In genomic region chr19:18648971-18649310, GRCh38 we compare ENCODE assay signal across 10 cellular contexts. TPM values are rescaled to one million over a fixed set of nuclear protein-coding genes. Genes with fewer than 3 reads are reported as not detected.
A peak's percentile ranks its signal among the peaks of the same experiment; 100 is the strongest.
DNase-seq lines count a peak whose midpoint lies in the region; ATAC-seq and TF ChIP-seq lines count a peak whose summit lies in the region.
"Had no signal": no experiment of that assay in that cellular context is flagged by ENCODE, and none has a peak within 500 bp of the region (broad histone marks: within the 10 kb centered on the region; RNA-seq: fewer than 3 reads in every experiment).

No MANE protein-coding gene starts in this region.

- POLR2A ChIA-PET in IMR-90 (lab: Charles Lee; ENCODE audit: unreplicated experiment): interaction anchor here (1.4 kb wide), 1 partner anchor 91 kb away, joined by 16 read pairs; the partner anchor contains the start of gene KXD1

- peak overlapping the region; percentile 15; the same call in 1 of the 2 replicates for H4K5ac ChIP-seq in IMR-90 (ENCODE audit: low read depth, low read length)

- H4K20me1 ChIP-seq in IMR-90 (ENCODE audit: insufficient read depth, low read length): peaks cover 34% of the 10 kb centered on the region

- CTCF ChIA-PET in IMR-90 (lab: Yijun Ruan, JAX): no interaction called here

- H2BK5ac ChIP-seq in IMR-90 (ENCODE audit: low read depth, low read length, poor library complexity, severe bottlenecking) (peak overlapping the region; percentile 58), mesenchymal stem cell (ENCODE audit: low read depth, low read length, poor library complexity, severe bottlenecking) (no peak overlapping the region)

- H3K14ac ChIP-seq in IMR-90 (replicated peaks; ENCODE audit: low read depth, low read length) (peak overlapping the region; percentile 31; the same call in 1 of the 2 replicates), mesenchymal stem cell (ENCODE audit: low read length in 2 of 2) (peak overlapping the region in 1 of 2 experiments; percentile 50)

- peak overlapping the region; percentile 55 for H3K4ac ChIP-seq in IMR-90 (ENCODE audit: low read depth, low read length)
- peak overlapping the region; percentile 42 to 93 for H3K4ac ChIP-seq in mesenchymal stem cell (ENCODE audit: low read depth in 1 of 2, low read length in 2 of 2)

- in situ Hi-C loops in IMR-90 (cut with MboI; ENCODE audit: low sequenced_read_pairs): no loop called here

- no peak for TF ChIP-seq CTCF in IMR-90 (conservative IDR thresholded peaks at IDR 0.05; ENCODE audit: low read depth, low read length)
- no peak for TF ChIP-seq CTCF in dorsolateral prefrontal cortex (IDR thresholded peaks at IDR 0.05 in 54 of 56, conservative IDR thresholded peaks at IDR 0.05 in 2 of 56; ENCODE audit: low read depth in 1 of 56, partially characterized antibody in 56 of 56)
- no peak for TF ChIP-seq CTCF in stomach (IDR thresholded peaks at IDR 0.05)

- H3K4me2 ChIP-seq in IMR-90 (ENCODE audit: low read depth, low read length) (peak overlapping the region; percentile 71), mesenchymal stem cell (ENCODE audit: low read length, poor library complexity, severe bottlenecking) (no peak overlapping the region)

- no peak for ATAC-seq in IMR-90 (ENCODE audit: low read depth)
- no peak for ATAC-seq in GM19455 (IDR thresholded peaks at IDR 0.05; ENCODE audit: unreplicated experiment)

- H4K8ac ChIP-seq in IMR-90 (ENCODE audit: low read depth in 2 of 2, low read length in 2 of 2) (peak overlapping the region; percentile 20 to 59), mesenchymal stem cell (ENCODE audit: low read length) (peak overlapping the region; percentile 78)

- dilution Hi-C loops in IMR-90 (cut with HindIII; ENCODE audit: low sequenced_read_pairs, unreplicated experiment): no loop called here

- peak overlapping the region; percentile 71 for H3K27ac ChIP-seq in IMR-90 (ENCODE audit: insufficient read depth, low read length)
- peak overlapping the region in 54 of 59 donors; percentile 2 to 90 (median 71) for H3K27ac ChIP-seq in dorsolateral prefrontal cortex
- peak overlapping the region; percentile 77 for H3K27ac ChIP-seq in mesenchymal stem cell (ENCODE audit: low read length, poor library complexity, severe bottlenecking)
- H3K27ac ChIP-seq in stomach: peak overlapping the region; percentile 19 to 89 (median 79)

- H3K4me1 ChIP-seq in IMR-90 (ENCODE audit: control insufficient read depth, insufficient read depth, low read length): peaks cover 37% of the 10 kb centered on the region
- H3K4me1 ChIP-seq in mesenchymal stem cell (ENCODE audit: control insufficient read depth, insufficient read depth, low read depth, low read length): peaks cover 48% of the 10 kb centered on the region
- H3K4me1 ChIP-seq in stomach: peaks cover 34 to 72% (median 50%) of the 10 kb centered on the region in 4 donors

- H2BK20ac ChIP-seq in IMR-90 (ENCODE audit: low read depth, low read length): peak overlapping the region; percentile 11; the same call in 1 of the 2 replicates

- 59% methylated on average over 11 of the region's 13 CpGs; no CpG with 5 or more reads in 1 of the 2 experiments for WGBS in IMR-90 (ENCODE audit: extremely low coverage in 2 of 2, insufficient read length in 1 of 2), 2 experiments
- 47% methylated on average over 13 of the region's 13 CpGs for WGBS in mesenchymal stem cell
- 61 to 76% (median 74%) methylated on average over 10 to 13 of the region's 13 CpGs for WGBS in stomach, 5 donors

- H3K23ac ChIP-seq in IMR-90 (ENCODE audit: low read depth, low read length) (peak overlapping the region; percentile 55), mesenchymal stem cell (ENCODE audit: low read length in 2 of 2) (peak overlapping the region in 1 of 2 experiments; percentile 46)

- intact Hi-C loops in IMR-90 (cut with micrococcal nuclease): no loop called here
- intact Hi-C loops in dorsolateral prefrontal cortex (cut with DNase I): no loop called here
- intact Hi-C loops in stomach (cut with DNase I; ENCODE audit: low total_unique reads): no loop called here

- no peak overlapping the region for H3K4me3 ChIP-seq in IMR-90 (ENCODE audit: insufficient read depth, low read depth, low read length)
- peak overlapping the region in 35 of 59 donors; percentile 8 to 48 (median 30) for H3K4me3 ChIP-seq in dorsolateral prefrontal cortex
- peak overlapping the region in 1 of 2 experiments; percentile 61 for H3K4me3 ChIP-seq in mesenchymal stem cell (ENCODE audit: insufficient read depth in 1 of 2, low read depth in 1 of 2, low read length in 2 of 2)
- H3K4me3 ChIP-seq in stomach: peak overlapping the region in 1 of 4 donors; percentile 2

- H3K36me3 ChIP-seq in IMR-90 (ENCODE audit: control insufficient read depth, insufficient read depth, low read length) (no peaks in the 10 kb centered on the region), mesenchymal stem cell (ENCODE audit: control insufficient read depth in 1 of 2, insufficient read depth in 2 of 2, low read depth in 1 of 2, low read length in 2 of 2) (peaks cover 0 to 11% of the 10 kb centered on the region in 2 experiments), stomach (no peaks in the 10 kb centered on the region)

- H2BK15ac ChIP-seq in IMR-90 (ENCODE audit: low read depth, low read length): no peak overlapping the region; the same call in 2 of the 3 replicates
- peak overlapping the region; percentile 45 for H2BK15ac ChIP-seq in mesenchymal stem cell (ENCODE audit: low read depth, poor library complexity, severe bottlenecking)

- TF ChIP-seq POLR2A in IMR-90 (IDR thresholded peaks at IDR 0.05; ENCODE audit: low read depth, low read length): no peak
- TF ChIP-seq POLR2A in stomach (IDR thresholded peaks at IDR 0.05): no peak

- H2AK5ac ChIP-seq in IMR-90 (ENCODE audit: low read depth, low read length): peak overlapping the region; percentile 93
- peak overlapping the region; percentile 23 for H2AK5ac ChIP-seq in mesenchymal stem cell (ENCODE audit: low read length, severe bottlenecking)

- peak overlapping the region; percentile 84 for H2AFZ ChIP-seq in IMR-90 (replicated peaks; ENCODE audit: low read length, poor library complexity)
- no peak overlapping the region for H2AFZ ChIP-seq in mesenchymal stem cell (ENCODE audit: low read depth, low read length)

- H3K79me1 ChIP-seq in IMR-90 (ENCODE audit: low read depth in 1 of 2, low read length in 2 of 2) (peaks cover 20 to 68% of the 10 kb centered on the region in 2 experiments; a peak in 3 of 4 replicates), mesenchymal stem cell (replicated peaks; ENCODE audit: low read length, poor library complexity, severe bottlenecking) (peaks cover 38% of the 10 kb centered on the region)

- H3K56ac ChIP-seq in IMR-90 (ENCODE audit: extremely low read depth, insufficient read depth, low read length): no peak overlapping the region

- H3K9me3 ChIP-seq in IMR-90 (ENCODE audit: control insufficient read depth, insufficient read depth, low read length): no peaks in the 10 kb centered on the region; the same call in 1 of the 2 replicates
- peaks cover 6% of the 10 kb centered on the region for H3K9me3 ChIP-seq in mesenchymal stem cell (ENCODE audit: control insufficient read depth, low read length)
- no peaks in the 10 kb centered on the region for H3K9me3 ChIP-seq in stomach

- TF ChIP-seq EP300 in stomach (IDR thresholded peaks at IDR 0.05): peak; percentile 34

- H3K18ac ChIP-seq in IMR-90 (ENCODE audit: low read depth, low read length) (peak overlapping the region; percentile 44), mesenchymal stem cell (ENCODE audit: low read depth in 1 of 2, low read length in 2 of 2) (peak overlapping the region; percentile 90 to 98)

- DNase-seq in IMR-90 (no peak), dorsolateral prefrontal cortex (no peak), mesenchymal stem cell (peak; percentile 74), stomach (no peak), NCI-H187 treated with DMSO at 0.1 percent for 48 hours (lab: John Stamatoyannopoulos, UW) (no peak), EL (no peak)
- DNase-seq in effector CD8-positive, alpha-beta T cell (lab: John Stamatoyannopoulos, UW): no peak

- H3K9ac ChIP-seq in IMR-90 (ENCODE audit: low read depth, low read length): peak overlapping the region; percentile 40
- H3K9ac ChIP-seq in mesenchymal stem cell (ENCODE audit: low read length): peak overlapping the region; percentile 89

- peak overlapping the region; percentile 83 for H2AK9ac ChIP-seq in IMR-90 (replicated peaks; ENCODE audit: low read depth, low read length, poor library complexity)

- no peak for TF ChIP-seq RAD21 in IMR-90 (IDR thresholded peaks at IDR 0.05; ENCODE audit: low read length)

- no TSS peak for BruUV-seq in IMR-90 (replicated peaks; lab: Mats Ljungman, UMichigan)

- H3K9me1 ChIP-seq in IMR-90 (ENCODE audit: insufficient read depth, low read length): peaks cover 30% of the 10 kb centered on the region

- H4K91ac ChIP-seq in IMR-90 (ENCODE audit: insufficient read depth, low read depth, low read length) (peak overlapping the region; percentile 81), mesenchymal stem cell (ENCODE audit: low read length) (peak overlapping the region; percentile 76)

- H2BK120ac ChIP-seq in IMR-90 (ENCODE audit: low read depth, low read length) (peak overlapping the region; percentile 57), mesenchymal stem cell (ENCODE audit: low read depth, low read length) (peak overlapping the region; percentile 55)

- peak overlapping the region; percentile 62 to 99 for H2BK12ac ChIP-seq in mesenchymal stem cell (ENCODE audit: low read length in 2 of 2)

- no peaks in the 10 kb centered on the region for H3K27me3 ChIP-seq in IMR-90 (ENCODE audit: control insufficient read depth, insufficient read depth, low read length)
- no peaks in the 10 kb centered on the region for H3K27me3 ChIP-seq in dorsolateral prefrontal cortex
- no peaks in the 10 kb centered on the region for H3K27me3 ChIP-seq in mesenchymal stem cell (ENCODE audit: control insufficient read depth in 1 of 2, insufficient read depth in 1 of 2, low read length in 2 of 2)
- no peaks in the 10 kb centered on the region for H3K27me3 ChIP-seq in stomach

RNA-seq across cellular contexts. Expression of gene KLHL26, which starts 12.1 kb away (rescaled TPM):
- 0.28 and 2.2 TPM in 2 replicates for total RNA-seq in IMR-90 (2012; rRNA removed)
- 4.7 and 5.8 TPM in 2 replicates for polyA plus RNA-seq in IMR-90 (2012; rRNA removed)
- polyA plus RNA-seq in IMR-90 (2012; cell fraction: cytosol; rRNA removed): 1.9 and 3.3 TPM in 2 replicates
- 2.6 and 6.8 TPM in 2 replicates for polyA plus RNA-seq in IMR-90 (2012; cell fraction: nucleus; rRNA removed; ENCODE audit: low replicate concordance)
- 10 to 100 TPM; 19.6 to 52.2 (median 36.9) TPM for total RNA-seq in dorsolateral prefrontal cortex
- polyA plus RNA-seq in mesenchymal stem cell (2013, experiment 1 of 2): 2.6 TPM
- polyA plus RNA-seq in mesenchymal stem cell (2013, experiment 2 of 2): 2.9 TPM
- 10 to 100 TPM in 2 of 5 donors, 1 to 10 TPM in 3; 1.2 to 45.1 (median 7.0) TPM for total RNA-seq in stomach
- 1 to 10 TPM; 3.2 to 4.4 (median 3.7) TPM for polyA plus RNA-seq in stomach

RNA-seq across cellular contexts. Expression of gene CRTC1, which starts 34.5 kb away (rescaled TPM):
- total RNA-seq in IMR-90 (2012; rRNA removed): 0.18 and 0.28 TPM in 2 replicates
- polyA plus RNA-seq in IMR-90 (2012; rRNA removed): 5.7 and 6.5 TPM in 2 replicates
- 3.1 and 6.8 TPM in 2 replicates for polyA plus RNA-seq in IMR-90 (2012; cell fraction: cytosol; rRNA removed)
- polyA plus RNA-seq in IMR-90 (2012; cell fraction: nucleus; rRNA removed; ENCODE audit: low replicate concordance): 28.3 and 53.7 TPM in 2 replicates
- 100 to 1,000 TPM in 34 of 120 experiments, 10 to 100 TPM in 86; 35.9 to 127 (median 90.4) TPM for total RNA-seq in dorsolateral prefrontal cortex
- polyA plus RNA-seq in mesenchymal stem cell (2013, experiment 1 of 2): 9.9 TPM
- polyA plus RNA-seq in mesenchymal stem cell (2013, experiment 2 of 2): 9.4 TPM
- 10 to 100 TPM in 1 of 5 donors, 1 to 10 TPM in 3, not detected in 1; 4.2 to 28.0 (median 4.7) TPM for total RNA-seq in stomach
- 1 to 10 TPM; 4.6 to 8.4 (median 4.6) TPM for polyA plus RNA-seq in stomach

RNA-seq across cellular contexts. Expression of gene TMEM59L, which starts 36.3 kb away (rescaled TPM):
- total RNA-seq in IMR-90 (2012; rRNA removed) (under 0.01 and 0.28 TPM in 2 replicates), dorsolateral prefrontal cortex (100 to 1,000 TPM; 128 to 572 (median 372) TPM), stomach (1 to 10 TPM in 2 of 5 donors, not detected in 3; 1.8 to 4.7 TPM)
- polyA plus RNA-seq in IMR-90 (2012; rRNA removed) (5.9 and 6.1 TPM in 2 replicates), stomach (1 to 10 TPM in 1 of 3 donors, under 1 TPM in 1, not detected in 1; 0.25 to 3.7 TPM)
- polyA plus RNA-seq in IMR-90 (2012; cell fraction: cytosol; rRNA removed): 5.6 and 9.7 TPM in 2 replicates
- polyA plus RNA-seq in IMR-90 (2012; cell fraction: nucleus; rRNA removed; ENCODE audit: low replicate concordance): 21.2 and 55.5 TPM in 2 replicates
- 1.1 TPM for polyA plus RNA-seq in mesenchymal stem cell (2013, experiment 1 of 2)
- 1.1 TPM for polyA plus RNA-seq in mesenchymal stem cell (2013, experiment 2 of 2)

RNA-seq across cellular contexts. Expression of gene CRLF1, which starts 42.3 kb away (rescaled TPM):
- total RNA-seq in IMR-90 (2012; rRNA removed) (0.18 and 0.28 TPM in 2 replicates), dorsolateral prefrontal cortex (100 to 1,000 TPM in 2 of 120 experiments, 10 to 100 TPM in 117, 1 to 10 TPM in 1; 5.0 to 148 (median 44.3) TPM), stomach (10 to 100 TPM in 1 of 5 donors, 1 to 10 TPM in 3, not detected in 1; 2.6 to 12.6 (median 5.6) TPM)
- polyA plus RNA-seq in IMR-90 (2012; rRNA removed) (3.0 and 3.1 TPM in 2 replicates), stomach (10 to 100 TPM; 12.3 to 15.9 (median 14.2) TPM)
- 3.2 TPM in 2 replicates for polyA plus RNA-seq in IMR-90 (2012; cell fraction: cytosol; rRNA removed)
- 0.38 and 2.1 TPM in 2 replicates for polyA plus RNA-seq in IMR-90 (2012; cell fraction: nucleus; rRNA removed; ENCODE audit: low replicate concordance)
- 0.10 TPM for polyA plus RNA-seq in mesenchymal stem cell (2013, experiment 1 of 2)
- 0.18 TPM for polyA plus RNA-seq in mesenchymal stem cell (2013, experiment 2 of 2)
- total RNA-seq: glomerular endothelial cell; T-helper 1 cell treated with Interleukin-12 subunit alpha and Interleukin-12 subunit beta and Interleukin-4 antibody, amounts not matched to agents 30 ng/mL and 1 ng/mL, for 36 hours had no signal

Comparison
In these comparisons a context has a peak if more than half of its experiments do, and no peak if none do; other contexts are left out.
1. RNA of gene TMEM59L, which starts 36.3 kb away (total RNA-seq): 128 to 572 TPM in dorsolateral prefrontal cortex; 1.8 to 4.7 TPM in stomach and under 0.01 to 0.28 TPM in IMR-90; every median in the first group is over 10 times any median in the second.
2. Peak in every context shown above with its lines, with median percentiles within 50 percentile points of each other: H3K27ac ChIP-seq.